2 cellular contexts compared by ENCODE assay signal in the genomic region with DNA sequence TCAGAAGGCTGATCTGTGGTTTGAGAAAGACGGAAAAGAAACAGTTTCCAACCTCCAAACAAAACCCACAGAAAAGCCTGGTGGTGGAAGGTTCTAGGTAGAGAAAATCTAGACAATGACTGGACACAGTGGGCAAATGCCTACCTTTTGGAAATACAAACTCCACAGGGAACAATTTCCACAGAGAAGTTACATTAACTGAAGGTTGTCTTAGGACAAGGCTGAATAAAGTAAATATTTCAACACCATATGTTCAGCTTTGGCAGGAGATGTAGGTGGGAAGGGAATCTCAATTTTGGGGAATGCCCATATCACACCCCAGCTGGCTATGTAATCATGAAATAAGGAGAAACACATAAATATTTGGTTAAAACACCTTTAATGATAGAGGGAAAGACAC.
TF ChIP-seq lines count a peak whose summit lies in the region.

No MANE protein-coding gene starts in this region.

TF ChIP-seq in WTC11, 78 proteins besides CTCF, POLR2A, EP300 and RAD21:
- TF ChIP-seq FOXK1 (CRISPR knock-in tag; IDR thresholded peaks at IDR 0.05) = no peak
- TF ChIP-seq, protein P1, sequence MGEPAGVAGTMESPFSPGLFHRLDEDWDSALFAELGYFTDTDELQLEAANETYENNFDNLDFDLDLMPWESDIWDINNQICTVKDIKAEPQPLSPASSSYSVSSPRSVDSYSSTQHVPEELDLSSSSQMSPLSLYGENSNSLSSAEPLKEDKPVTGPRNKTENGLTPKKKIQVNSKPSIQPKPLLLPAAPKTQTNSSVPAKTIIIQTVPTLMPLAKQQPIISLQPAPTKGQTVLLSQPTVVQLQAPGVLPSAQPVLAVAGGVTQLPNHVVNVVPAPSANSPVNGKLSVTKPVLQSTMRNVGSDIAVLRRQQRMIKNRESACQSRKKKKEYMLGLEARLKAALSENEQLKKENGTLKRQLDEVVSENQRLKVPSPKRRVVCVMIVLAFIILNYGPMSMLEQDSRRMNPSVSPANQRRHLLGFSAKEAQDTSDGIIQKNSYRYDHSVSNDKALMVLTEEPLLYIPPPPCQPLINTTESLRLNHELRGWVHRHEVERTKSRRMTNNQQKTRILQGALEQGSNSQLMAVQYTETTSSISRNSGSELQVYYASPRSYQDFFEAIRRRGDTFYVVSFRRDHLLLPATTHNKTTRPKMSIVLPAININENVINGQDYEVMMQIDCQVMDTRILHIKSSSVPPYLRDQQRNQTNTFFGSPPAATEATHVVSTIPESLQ (CRISPR knock-in tag; IDR thresholded peaks at IDR 0.05) = no peak

TF ChIP-seq in HepG2, 621 proteins besides CTCF, POLR2A, EP300 and RAD21:
- TF ChIP-seq, protein P2, sequence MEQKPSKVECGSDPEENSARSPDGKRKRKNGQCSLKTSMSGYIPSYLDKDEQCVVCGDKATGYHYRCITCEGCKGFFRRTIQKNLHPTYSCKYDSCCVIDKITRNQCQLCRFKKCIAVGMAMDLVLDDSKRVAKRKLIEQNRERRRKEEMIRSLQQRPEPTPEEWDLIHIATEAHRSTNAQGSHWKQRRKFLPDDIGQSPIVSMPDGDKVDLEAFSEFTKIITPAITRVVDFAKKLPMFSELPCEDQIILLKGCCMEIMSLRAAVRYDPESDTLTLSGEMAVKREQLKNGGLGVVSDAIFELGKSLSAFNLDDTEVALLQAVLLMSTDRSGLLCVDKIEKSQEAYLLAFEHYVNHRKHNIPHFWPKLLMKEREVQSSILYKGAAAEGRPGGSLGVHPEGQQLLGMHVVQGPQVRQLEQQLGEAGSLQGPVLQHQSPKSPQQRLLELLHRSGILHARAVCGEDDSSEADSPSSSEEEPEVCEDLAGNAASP (CRISPR knock-in tag; IDR thresholded peaks at IDR 0.05; ENCODE audit: borderline replicate concordance) = peak; percentile 96
- TF ChIP-seq, protein P3, sequence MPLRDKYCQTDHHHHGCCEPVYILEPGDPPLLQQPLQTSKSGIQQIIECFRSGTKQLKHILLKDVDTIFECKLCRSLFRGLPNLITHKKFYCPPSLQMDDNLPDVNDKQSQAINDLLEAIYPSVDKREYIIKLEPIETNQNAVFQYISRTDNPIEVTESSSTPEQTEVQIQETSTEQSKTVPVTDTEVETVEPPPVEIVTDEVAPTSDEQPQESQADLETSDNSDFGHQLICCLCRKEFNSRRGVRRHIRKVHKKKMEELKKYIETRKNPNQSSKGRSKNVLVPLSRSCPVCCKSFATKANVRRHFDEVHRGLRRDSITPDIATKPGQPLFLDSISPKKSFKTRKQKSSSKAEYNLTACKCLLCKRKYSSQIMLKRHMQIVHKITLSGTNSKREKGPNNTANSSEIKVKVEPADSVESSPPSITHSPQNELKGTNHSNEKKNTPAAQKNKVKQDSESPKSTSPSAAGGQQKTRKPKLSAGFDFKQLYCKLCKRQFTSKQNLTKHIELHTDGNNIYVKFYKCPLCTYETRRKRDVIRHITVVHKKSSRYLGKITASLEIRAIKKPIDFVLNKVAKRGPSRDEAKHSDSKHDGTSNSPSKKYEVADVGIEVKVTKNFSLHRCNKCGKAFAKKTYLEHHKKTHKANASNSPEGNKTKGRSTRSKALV (CRISPR knock-in tag; IDR thresholded peaks at IDR 0.05) = 0 out of 2 replicates have a peak, but pooled peaks have one; percentile 38
- TF ChIP-seq, protein P4, sequence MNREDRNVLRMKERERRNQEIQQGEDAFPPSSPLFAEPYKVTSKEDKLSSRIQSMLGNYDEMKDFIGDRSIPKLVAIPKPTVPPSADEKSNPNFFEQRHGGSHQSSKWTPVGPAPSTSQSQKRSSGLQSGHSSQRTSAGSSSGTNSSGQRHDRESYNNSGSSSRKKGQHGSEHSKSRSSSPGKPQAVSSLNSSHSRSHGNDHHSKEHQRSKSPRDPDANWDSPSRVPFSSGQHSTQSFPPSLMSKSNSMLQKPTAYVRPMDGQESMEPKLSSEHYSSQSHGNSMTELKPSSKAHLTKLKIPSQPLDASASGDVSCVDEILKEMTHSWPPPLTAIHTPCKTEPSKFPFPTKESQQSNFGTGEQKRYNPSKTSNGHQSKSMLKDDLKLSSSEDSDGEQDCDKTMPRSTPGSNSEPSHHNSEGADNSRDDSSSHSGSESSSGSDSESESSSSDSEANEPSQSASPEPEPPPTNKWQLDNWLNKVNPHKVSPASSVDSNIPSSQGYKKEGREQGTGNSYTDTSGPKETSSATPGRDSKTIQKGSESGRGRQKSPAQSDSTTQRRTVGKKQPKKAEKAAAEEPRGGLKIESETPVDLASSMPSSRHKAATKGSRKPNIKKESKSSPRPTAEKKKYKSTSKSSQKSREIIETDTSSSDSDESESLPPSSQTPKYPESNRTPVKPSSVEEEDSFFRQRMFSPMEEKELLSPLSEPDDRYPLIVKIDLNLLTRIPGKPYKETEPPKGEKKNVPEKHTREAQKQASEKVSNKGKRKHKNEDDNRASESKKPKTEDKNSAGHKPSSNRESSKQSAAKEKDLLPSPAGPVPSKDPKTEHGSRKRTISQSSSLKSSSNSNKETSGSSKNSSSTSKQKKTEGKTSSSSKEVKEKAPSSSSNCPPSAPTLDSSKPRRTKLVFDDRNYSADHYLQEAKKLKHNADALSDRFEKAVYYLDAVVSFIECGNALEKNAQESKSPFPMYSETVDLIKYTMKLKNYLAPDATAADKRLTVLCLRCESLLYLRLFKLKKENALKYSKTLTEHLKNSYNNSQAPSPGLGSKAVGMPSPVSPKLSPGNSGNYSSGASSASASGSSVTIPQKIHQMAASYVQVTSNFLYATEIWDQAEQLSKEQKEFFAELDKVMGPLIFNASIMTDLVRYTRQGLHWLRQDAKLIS (CRISPR knock-in tag; IDR thresholded peaks at IDR 0.05) = no peak
- TF ChIP-seq ZNF44 (CRISPR knock-in tag; IDR thresholded peaks at IDR 0.05) (no peak), RXRB (CRISPR knock-in tag; IDR thresholded peaks at IDR 0.05; ENCODE audit: borderline replicate concordance) (peak; percentile 70; the same call in 1 of the 2 replicates), ZBTB8A (CRISPR knock-in tag; IDR thresholded peaks at IDR 0.05; ENCODE audit: borderline replicate concordance, low read depth) (no peak), U2AF1 (optimal IDR thresholded peaks at IDR 0.05; ENCODE audit: low read depth, low read length) (no peak), NCOA2 (CRISPR knock-in tag; IDR thresholded peaks at IDR 0.05) (peak; percentile 18; the same call in 1 of the 2 replicates), SAP130 (CRISPR knock-in tag; IDR thresholded peaks at IDR 0.05; ENCODE audit: low read depth) (0 out of 2 replicates have a peak, but pooled peaks have one; percentile 17), ZZZ3 (CRISPR knock-in tag; IDR thresholded peaks at IDR 0.05; ENCODE audit: borderline replicate concordance) (no peak), ONECUT2 (CRISPR knock-in tag; IDR thresholded peaks at IDR 0.05) (no peak), ETV5 (CRISPR knock-in tag; IDR thresholded peaks at IDR 0.05; ENCODE audit: borderline replicate concordance) (no peak)
- TF ChIP-seq, protein P5, sequence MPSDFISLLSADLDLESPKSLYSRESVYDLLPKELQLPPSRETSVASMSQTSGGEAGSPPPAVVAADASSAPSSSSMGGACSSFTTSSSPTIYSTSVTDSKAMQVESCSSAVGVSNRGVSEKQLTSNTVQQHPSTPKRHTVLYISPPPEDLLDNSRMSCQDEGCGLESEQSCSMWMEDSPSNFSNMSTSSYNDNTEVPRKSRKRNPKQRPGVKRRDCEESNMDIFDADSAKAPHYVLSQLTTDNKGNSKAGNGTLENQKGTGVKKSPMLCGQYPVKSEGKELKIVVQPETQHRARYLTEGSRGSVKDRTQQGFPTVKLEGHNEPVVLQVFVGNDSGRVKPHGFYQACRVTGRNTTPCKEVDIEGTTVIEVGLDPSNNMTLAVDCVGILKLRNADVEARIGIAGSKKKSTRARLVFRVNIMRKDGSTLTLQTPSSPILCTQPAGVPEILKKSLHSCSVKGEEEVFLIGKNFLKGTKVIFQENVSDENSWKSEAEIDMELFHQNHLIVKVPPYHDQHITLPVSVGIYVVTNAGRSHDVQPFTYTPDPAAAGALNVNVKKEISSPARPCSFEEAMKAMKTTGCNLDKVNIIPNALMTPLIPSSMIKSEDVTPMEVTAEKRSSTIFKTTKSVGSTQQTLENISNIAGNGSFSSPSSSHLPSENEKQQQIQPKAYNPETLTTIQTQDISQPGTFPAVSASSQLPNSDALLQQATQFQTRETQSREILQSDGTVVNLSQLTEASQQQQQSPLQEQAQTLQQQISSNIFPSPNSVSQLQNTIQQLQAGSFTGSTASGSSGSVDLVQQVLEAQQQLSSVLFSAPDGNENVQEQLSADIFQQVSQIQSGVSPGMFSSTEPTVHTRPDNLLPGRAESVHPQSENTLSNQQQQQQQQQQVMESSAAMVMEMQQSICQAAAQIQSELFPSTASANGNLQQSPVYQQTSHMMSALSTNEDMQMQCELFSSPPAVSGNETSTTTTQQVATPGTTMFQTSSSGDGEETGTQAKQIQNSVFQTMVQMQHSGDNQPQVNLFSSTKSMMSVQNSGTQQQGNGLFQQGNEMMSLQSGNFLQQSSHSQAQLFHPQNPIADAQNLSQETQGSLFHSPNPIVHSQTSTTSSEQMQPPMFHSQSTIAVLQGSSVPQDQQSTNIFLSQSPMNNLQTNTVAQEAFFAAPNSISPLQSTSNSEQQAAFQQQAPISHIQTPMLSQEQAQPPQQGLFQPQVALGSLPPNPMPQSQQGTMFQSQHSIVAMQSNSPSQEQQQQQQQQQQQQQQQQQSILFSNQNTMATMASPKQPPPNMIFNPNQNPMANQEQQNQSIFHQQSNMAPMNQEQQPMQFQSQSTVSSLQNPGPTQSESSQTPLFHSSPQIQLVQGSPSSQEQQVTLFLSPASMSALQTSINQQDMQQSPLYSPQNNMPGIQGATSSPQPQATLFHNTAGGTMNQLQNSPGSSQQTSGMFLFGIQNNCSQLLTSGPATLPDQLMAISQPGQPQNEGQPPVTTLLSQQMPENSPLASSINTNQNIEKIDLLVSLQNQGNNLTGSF (CRISPR knock-in tag; IDR thresholded peaks at IDR 0.05) = no peak
TF ChIP-seq in HepG2: peak in this region for 5.
